Comparison of ENCODE assay signal across 8 cellular contexts in genomic region chr4:74873545-74874295, GRCh38. TPM values are rescaled to one million over a fixed set of nuclear protein-coding genes. Genes with fewer than 3 reads are reported as not detected.
DNase-seq lines count a peak whose midpoint lies in the region; ATAC-seq and TF ChIP-seq lines count a peak whose summit lies in the region.

No MANE protein-coding gene starts in this region.

- ATAC-seq in Right ventricle myocardium superior (ENCODE audit: poor library complexity) = peak; percentile 36
- no peak for ATAC-seq in heart left ventricle
- peak; percentile 89 for ATAC-seq in HG03108 (IDR thresholded peaks at IDR 0.05; ENCODE audit: unreplicated experiment)
- ATAC-seq in WTC11 = peak; percentile 56
- peak; percentile 20 for ATAC-seq in aorta (ENCODE audit: low FRiP score)

- peaks cover 21% of the 10 kb centered on the region for H3K4me1 Mint-ChIP-seq in WTC11

- POLR2A ChIA-PET in WTC11 (lab: Charles Lee) = no interaction called here

- peaks cover 6% of the 10 kb centered on the region for H3K9me3 Mint-ChIP-seq in WTC11

- H3K4me3 ChIP-seq in heart left ventricle = no peak overlapping the region
- H3K4me3 ChIP-seq in aorta (ENCODE audit: low read length in 2 of 2) = no peak overlapping the region

- H3K27me3 ChIP-seq in heart left ventricle = no peaks in the 10 kb centered on the region
- H3K27me3 ChIP-seq in aorta (ENCODE audit: control insufficient read depth in 1 of 2, insufficient read depth in 2 of 2, low read length in 1 of 2) = no peaks in the 10 kb centered on the region

- H3K9me3 ChIP-seq in heart left ventricle = no peaks in the 10 kb centered on the region
- H3K9me3 ChIP-seq in aorta (ENCODE audit: control insufficient read depth, low read length) = no peaks in the 10 kb centered on the region

- TF ChIP-seq CTCF in heart left ventricle (IDR thresholded peaks at IDR 0.05) = no peak
- TF ChIP-seq CTCF in WTC11 (IDR thresholded peaks at IDR 0.05) = no peak

- no peak overlapping the region for H3K4me3 Mint-ChIP-seq in WTC11

- CTCF ChIA-PET in WTC11 (lab: Charles Lee) = interaction anchor here (0.8 to 3.9 kb wide), 7 partner anchors 60 to 595 kb away, joined by 4 to 23 read pairs (median 5); partner anchors contain the start of genes BTC and PARM1

- DNase-seq in Right ventricle myocardium superior (no peak), heart left ventricle (no peak), WTC11 (ENCODE audit: low spot score) (no peak), aorta (no peak), T1000 (lab: John Stamatoyannopoulos, UW) (no peak), activated gamma-delta T cell treated with Interleukin-2 at 50 U/mL for 16 hours (no peak)
- no peak for DNase-seq in activated effector memory CD4-positive, alpha-beta T cell treated with anti-CD3 and anti-CD28 coated beads, Interleukin-2, amount 50 U/mL, for 16 hours

- H3K27me3 Mint-ChIP-seq in WTC11 (ENCODE audit: low read depth) = no peaks in the 10 kb centered on the region; the same call in 1 of the 2 replicates

- intact Hi-C loops in Right ventricle myocardium superior (cut with DNase I) = no loop called here
- intact Hi-C loops in heart left ventricle (cut with DNase I) = loop anchor here in 9 of 10 donors (2.0 to 10.0 kb wide), 8 partner anchors 241 to 611 kb away; no protein-coding TSS in a partner anchor
- intact Hi-C loops in aorta (cut with DNase I) = loop anchor here in 1 of 2 donors (10.0 kb wide), 1 partner anchor 61 kb away; the partner anchor contains the start of gene PARM1

- TF ChIP-seq POLR2A in heart left ventricle (IDR thresholded peaks at IDR 0.05) = no peak

- no peak overlapping the region for H3K27ac Mint-ChIP-seq in WTC11

- no peaks in the 10 kb centered on the region for H3K36me3 ChIP-seq in heart left ventricle
- H3K36me3 ChIP-seq in aorta (ENCODE audit: control insufficient read depth in 1 of 2, insufficient read depth in 2 of 2, low read length in 1 of 2) = no peaks in the 10 kb centered on the region

- WGBS in heart left ventricle, 4 donors = 61 to 70% (median 68%) methylated on average over 3 of the region's 3 CpGs
- 29 to 34% methylated on average over 3 of the region's 3 CpGs for WGBS in aorta, 2 donors

- no peaks in the 10 kb centered on the region for H3K36me3 Mint-ChIP-seq in WTC11

- H3K27ac ChIP-seq in heart left ventricle = no peak overlapping the region
- peak overlapping the region; percentile 57 to 84 for H3K27ac ChIP-seq in aorta (ENCODE audit: low read depth in 1 of 2, low read length in 2 of 2)

- H3K4me1 ChIP-seq in heart left ventricle = peaks cover 0 to 3% (median 0%) of the 10 kb centered on the region in 12 donors
- H3K4me1 ChIP-seq in aorta (ENCODE audit: control insufficient read depth in 1 of 2, insufficient read depth in 2 of 2, low read length in 2 of 2) = peaks cover 0 to 10% of the 10 kb centered on the region in 2 donors

TF ChIP-seq in WTC11, 78 proteins besides CTCF, POLR2A, EP300 and RAD21:
- TF ChIP-seq FOXK1 (CRISPR knock-in tag; IDR thresholded peaks at IDR 0.05) (no peak), TP53 (CRISPR knock-in tag; IDR thresholded peaks at IDR 0.05) (no peak)

RNA-seq across cellular contexts. Expression of gene PARM1, which starts 59.2 kb away (rescaled TPM):
- total RNA-seq in Right ventricle myocardium superior = 65.2 TPM
- total RNA-seq in heart left ventricle = 100 to 1,000 TPM in 5 of 9 donors, 10 to 100 TPM in 4; 40.1 to 144 (median 103) TPM
- polyA plus RNA-seq in heart left ventricle = 10 to 100 TPM; 28.8 to 51.2 TPM
- total RNA-seq in WTC11 (2021) = 3.5 to 6.3 TPM (median 4.1 TPM) in 3 replicates
- total RNA-seq in aorta = 100 to 1,000 TPM in 1 of 2 donors, 10 to 100 TPM in 1; 48.5 to 202 TPM
- polyA plus RNA-seq in aorta = 100 to 1,000 TPM in 1 of 2 donors, 10 to 100 TPM in 1; 42.6 to 112 TPM

Comparison
In these comparisons a context has a peak if more than half of its experiments do, and no peak if none do; other contexts are left out.
1. ATAC-seq: peak in Right ventricle myocardium superior (single experiment), HG03108 (single experiment), WTC11 (single experiment) and aorta (single experiment); none in heart left ventricle (0 of 4).
2. H3K27ac ChIP-seq: peak in aorta (2 of 2); none in heart left ventricle (0 of 12).